ENCODE assay signal across 27 cellular contexts in genomic region chr9:10112798-10113197, GRCh38.
A peak's percentile ranks its signal among the peaks of the same experiment; 100 is the strongest.
DNase-seq lines count a peak whose midpoint lies in the region; ATAC-seq, FAIRE-seq and TF ChIP-seq lines count a peak whose summit lies in the region.
"Had no signal": no experiment of that assay in that cellular context is flagged by ENCODE, and none has a peak within 500 bp of the region (broad histone marks: within the 10 kb centered on the region; RNA-seq: fewer than 3 reads in every experiment).

No MANE protein-coding gene starts in this region.

- FAIRE-seq in H54 (lab: Jason Lieb, UNC) = peak; percentile 61
- FAIRE-seq: A549, GM12878 had no signal

- POLR2A ChIA-PET in activated CD4-positive, alpha-beta memory T cell treated with anti-CD3 and anti-CD28 coated beads for 36 hours (lab: Charles Lee) = no interaction called here

- DNase-seq in H54 (ENCODE audit: insufficient read length, low spot score) (no peak), NCI-H446 treated with DMSO at 0.1 percent for 48 hours (lab: John Stamatoyannopoulos, UW) (peak; percentile 87), left ventricle myocardium superior (peak; percentile 28), NCI-H2227 (lab: John Stamatoyannopoulos, UW; ENCODE audit: unreplicated experiment) (no peak), SIG-M5 treated with dmso at 0.1 percent for 504 hours (lab: John Stamatoyannopoulos, UW; ENCODE audit: unreplicated experiment) (no peak)
- no peak for DNase-seq in activated CD4-positive, alpha-beta memory T cell treated with anti-CD3 and anti-CD28 coated beads for 36 hours
- DNase-seq: C1 segment of cervical spinal cord; CD4-positive, alpha-beta memory T cell; COR-L47; EL; GDM1; HCEC 1CT; IMR-90; KG1; MM.1S; NCI-H1048; NCI-H1417; NCI-H1694 treated with DMSO at 0.1 percent for 48 hours; NCI-H2081; NCI-H345; NCI-H524 treated with DMSO at 0.1 percent for 48 hours; NCI-H774 had no signal

- H3K27me3 Mint-ChIP-seq in activated CD4-positive, alpha-beta memory T cell treated with anti-CD3 and anti-CD28 coated beads for 36 hours = no peaks in the 10 kb centered on the region
- H3K27me3 Mint-ChIP-seq: CD4-positive, alpha-beta memory T cell had no signal

- no peak overlapping the region for H3K27ac Mint-ChIP-seq in activated CD4-positive, alpha-beta memory T cell treated with anti-CD3 and anti-CD28 coated beads for 36 hours
- H3K27ac Mint-ChIP-seq: CD4-positive, alpha-beta memory T cell; GM23338 had no signal

- ATAC-seq in esophagus mucosa = peak; percentile 10
- peak; percentile 88 for ATAC-seq in left ventricle myocardium superior
- ATAC-seq in HG03045 (IDR thresholded peaks at IDR 0.05; ENCODE audit: unreplicated experiment) = no peak
- ATAC-seq: A549, GM12878, GM23338 had no signal

- no peak overlapping the region for H3K4me3 Mint-ChIP-seq in activated CD4-positive, alpha-beta memory T cell treated with anti-CD3 and anti-CD28 coated beads for 36 hours
- H3K4me3 Mint-ChIP-seq: CD4-positive, alpha-beta memory T cell; GM23338 had no signal

- H3K4me1 Mint-ChIP-seq in activated CD4-positive, alpha-beta memory T cell treated with anti-CD3 and anti-CD28 coated beads for 36 hours (ENCODE audit: low read depth) = no peaks in the 10 kb centered on the region
- H3K4me1 Mint-ChIP-seq: CD4-positive, alpha-beta memory T cell had no signal

- CTCF ChIA-PET in activated CD4-positive, alpha-beta memory T cell treated with anti-CD3 and anti-CD28 coated beads for 36 hours (lab: Charles Lee) = no interaction called here

- peaks cover 5% of the 10 kb centered on the region for H3K9me3 Mint-ChIP-seq in activated CD4-positive, alpha-beta memory T cell treated with anti-CD3 and anti-CD28 coated beads for 36 hours
- H3K9me3 Mint-ChIP-seq: GM23338 had no signal

- intact Hi-C loops in left ventricle myocardium superior (cut with micrococcal nuclease) = no loop called here
- intact Hi-C loops in activated CD4-positive, alpha-beta memory T cell treated with anti-CD3 and anti-CD28 coated beads for 36 hours (cut with micrococcal nuclease) = no loop called here

- no peaks in the 10 kb centered on the region for H3K36me3 Mint-ChIP-seq in activated CD4-positive, alpha-beta memory T cell treated with anti-CD3 and anti-CD28 coated beads for 36 hours
- H3K36me3 Mint-ChIP-seq: CD4-positive, alpha-beta memory T cell had no signal

- TF ChIP-seq POLR2A in H54 (IDR thresholded peaks at IDR 0.05; ENCODE audit: low read depth, low read length) = no peak

Comparison
In these comparisons a context has a peak if more than half of its experiments do, and no peak if none do; other contexts are left out.
1. DNase-seq: peak in NCI-H446 treated with DMSO at 0.1 percent for 48 hours (single experiment) and left ventricle myocardium superior (single experiment); none in H54 (single experiment), NCI-H2227 (single experiment), SIG-M5 treated with dmso at 0.1 percent for 504 hours (single experiment) and activated CD4-positive, alpha-beta memory T cell treated with anti-CD3 and anti-CD28 coated beads for 36 hours (single experiment).